Comparison of ENCODE assay signal across 12 cellular contexts in the genomic region with DNA sequence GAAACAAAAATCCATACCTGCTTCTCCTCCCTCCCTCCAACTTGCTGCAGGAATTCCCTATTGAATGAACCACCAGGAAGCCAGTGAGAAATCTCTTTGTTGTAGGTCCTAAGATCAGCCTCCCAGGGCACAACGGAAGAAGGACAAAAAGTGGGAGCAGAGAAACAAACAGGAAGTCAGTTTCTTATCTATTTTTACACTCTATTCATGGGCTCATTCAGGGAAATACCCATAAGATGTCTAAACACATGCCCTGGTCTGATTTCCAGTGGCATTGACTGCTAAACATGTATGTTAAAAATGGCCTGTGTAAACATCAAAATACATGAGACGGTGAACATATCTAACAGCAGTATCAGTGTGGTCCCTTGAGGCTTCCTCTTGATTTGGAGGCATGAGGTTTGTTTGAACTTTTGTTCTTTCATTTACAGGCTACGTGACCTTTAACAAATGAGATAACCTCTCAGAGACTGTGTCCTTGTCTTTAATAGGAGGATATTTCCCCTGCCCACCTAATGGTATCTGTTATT.
DNase-seq lines count a peak whose midpoint lies in the region; ATAC-seq lines count a peak whose summit lies in the region.
"Had no signal": no experiment of that assay in that cellular context is flagged by ENCODE, and none has a peak within 500 bp of the region (broad histone marks: within the 10 kb centered on the region; RNA-seq: fewer than 3 reads in every experiment).

No MANE protein-coding gene starts in this region.

- no peak for DNase-seq in activated naive CD4-positive, alpha-beta T cell treated with anti-CD3 and anti-CD28 coated beads, Interleukin-2, amount 50 U/mL, for 16 hours
- DNase-seq in T-helper 2 cell treated with Interferon-gamma antibody and Interleukin-4, amounts not matched to agents 5 μg/mL and 100 μg/mL, for 36 hours (ENCODE audit: low spot score), result no peak
- DNase-seq in foreskin melanocyte (peak; percentile 20), NCI-H345 treated with DMSO at 0.1 percent for 48 hours (lab: John Stamatoyannopoulos, UW; ENCODE audit: unreplicated experiment) (no peak), NCI-H2029 treated with DMSO at 0.1 percent for 48 hours (lab: John Stamatoyannopoulos, UW) (no peak)
- no peak for DNase-seq in effector memory CD4-positive, alpha-beta T cell
- DNase-seq: activated CD8-positive, alpha-beta memory T cell treated with anti-CD3 and anti-CD28 coated beads, Interleukin-2, amount 50 U/mL, for 48 hours; NCI-H774; stimulated activated CD4-positive, alpha-beta T cell treated with anti-CD3 and anti-CD28 coated beads, Interleukin-2, amount 100 ng/mL, for 24 hours had no signal

- H3K4me3 ChIP-seq in effector memory CD4-positive, alpha-beta T cell (ENCODE audit: insufficient read depth, low read depth, low read length, poor library complexity, severe bottlenecking), result no peak overlapping the region
- H3K4me3 ChIP-seq: cardiac muscle cell had no signal

- peak overlapping the region; percentile 92 for H3K27ac Mint-ChIP-seq in activated naive CD4-positive, alpha-beta T cell treated with anti-CD3 and anti-CD28 coated beads, Interleukin-2, amount 50 U/mL, for 24 hours
- H3K27ac Mint-ChIP-seq in T-helper 2 cell treated with Interferon-gamma antibody and Interleukin-4, amounts not matched to agents 5 μg/mL and 100 μg/mL, for 36 hours, result peak overlapping the region; percentile 77

- no peaks in the 10 kb centered on the region for H3K27me3 Mint-ChIP-seq in activated naive CD4-positive, alpha-beta T cell treated with anti-CD3 and anti-CD28 coated beads, Interleukin-2, amount 50 U/mL, for 24 hours
- H3K27me3 Mint-ChIP-seq in T-helper 2 cell treated with Interferon-gamma antibody and Interleukin-4, amounts not matched to agents 5 μg/mL and 100 μg/mL, for 36 hours (ENCODE audit: low read depth), result no peaks in the 10 kb centered on the region

- peaks cover 5% of the 10 kb centered on the region for H3K9me3 Mint-ChIP-seq in activated naive CD4-positive, alpha-beta T cell treated with anti-CD3 and anti-CD28 coated beads, Interleukin-2, amount 50 U/mL, for 24 hours
- no peaks in the 10 kb centered on the region for H3K9me3 Mint-ChIP-seq in T-helper 2 cell treated with Interferon-gamma antibody and Interleukin-4, amounts not matched to agents 5 μg/mL and 100 μg/mL, for 36 hours

- peaks cover 36% of the 10 kb centered on the region for H3K4me1 ChIP-seq in effector memory CD4-positive, alpha-beta T cell (ENCODE audit: control insufficient read depth, insufficient read depth, low read length, poor library complexity, severe bottlenecking)

- peaks cover 85% of the 10 kb centered on the region for H3K4me1 Mint-ChIP-seq in activated naive CD4-positive, alpha-beta T cell treated with anti-CD3 and anti-CD28 coated beads, Interleukin-2, amount 50 U/mL, for 24 hours
- H3K4me1 Mint-ChIP-seq in T-helper 2 cell treated with Interferon-gamma antibody and Interleukin-4, amounts not matched to agents 5 μg/mL and 100 μg/mL, for 36 hours (ENCODE audit: low read depth), result peaks cover 69% of the 10 kb centered on the region

- no peaks in the 10 kb centered on the region for H3K27me3 ChIP-seq in effector memory CD4-positive, alpha-beta T cell (replicated peaks; ENCODE audit: control insufficient read depth, insufficient read depth, low read length, poor library complexity, severe bottlenecking)
- H3K27me3 ChIP-seq: cardiac muscle cell had no signal

- ATAC-seq in GM21576 (IDR thresholded peaks at IDR 0.05; ENCODE audit: unreplicated experiment), result no peak

- no peak overlapping the region for H3K27ac ChIP-seq in effector memory CD4-positive, alpha-beta T cell (ENCODE audit: insufficient read depth, low read length, poor library complexity, severe bottlenecking)
- H3K27ac ChIP-seq: cardiac muscle cell had no signal

- H3K36me3 ChIP-seq in effector memory CD4-positive, alpha-beta T cell (ENCODE audit: control insufficient read depth, insufficient read depth, low read length), result no peaks in the 10 kb centered on the region
- H3K36me3 ChIP-seq: cardiac muscle cell had no signal

- H3K9me3 ChIP-seq in effector memory CD4-positive, alpha-beta T cell (ENCODE audit: control insufficient read depth, low read length), result no peaks in the 10 kb centered on the region

- H3K36me3 Mint-ChIP-seq in activated naive CD4-positive, alpha-beta T cell treated with anti-CD3 and anti-CD28 coated beads, Interleukin-2, amount 50 U/mL, for 24 hours, result no peaks in the 10 kb centered on the region
- H3K36me3 Mint-ChIP-seq in T-helper 2 cell treated with Interferon-gamma antibody and Interleukin-4, amounts not matched to agents 5 μg/mL and 100 μg/mL, for 36 hours (ENCODE audit: low read depth), result peaks cover 26% of the 10 kb centered on the region

- H3K4me3 Mint-ChIP-seq in activated naive CD4-positive, alpha-beta T cell treated with anti-CD3 and anti-CD28 coated beads, Interleukin-2, amount 50 U/mL, for 24 hours, result no peak overlapping the region
- H3K4me3 Mint-ChIP-seq in T-helper 2 cell treated with Interferon-gamma antibody and Interleukin-4, amounts not matched to agents 5 μg/mL and 100 μg/mL, for 36 hours, result peak overlapping the region; percentile 28
